Comparison of ENCODE assay signal across 1 cellular context in genomic region chr22:41418717-41419116, GRCh38.
A peak's percentile ranks its signal among the peaks of the same experiment; 100 is the strongest.
TF ChIP-seq lines count a peak whose summit lies in the region.

No MANE protein-coding gene starts in this region.

TF ChIP-seq in HepG2, 621 proteins besides CTCF, POLR2A, EP300 and RAD21:
- 0 out of 2 replicates have a peak, but pooled peaks have one; percentile 24 for TF ChIP-seq ZNF121 (CRISPR knock-in tag; IDR thresholded peaks at IDR 0.05)
- no peak for TF ChIP-seq RXRA (CRISPR knock-in tag; IDR thresholded peaks at IDR 0.05)
- TF ChIP-seq ZNF260 (CRISPR knock-in tag; IDR thresholded peaks at IDR 0.05; ENCODE audit: borderline replicate concordance, low read depth): no peak
